In genomic region chr5:118060833-118061232, GRCh38 we compare ENCODE assay signal across 22 cellular contexts.
DNase-seq lines count a peak whose midpoint lies in the region; ATAC-seq, FAIRE-seq and TF ChIP-seq lines count a peak whose summit lies in the region.
"Had no signal": no experiment of that assay in that cellular context is flagged by ENCODE, and none has a peak within 500 bp of the region (broad histone marks: within the 10 kb centered on the region; RNA-seq: fewer than 3 reads in every experiment).

No MANE protein-coding gene starts in this region.

- no peak overlapping the region for H3K4me3 ChIP-seq in SK-N-SH (ENCODE audit: low read depth in 2 of 2, low read length in 1 of 2)
- no peak overlapping the region for H3K4me3 ChIP-seq in retinal pigment epithelial cell (ENCODE audit: low read length)
- H3K4me3 ChIP-seq: A549, ascending aorta, esophagus squamous epithelium, ovary, skin epidermis, upper lobe of right lung had no signal

- no peak for FAIRE-seq in HTR-8/SVneo (lab: Jason Lieb, UNC)
- FAIRE-seq: A549 had no signal

- no peaks in the 10 kb centered on the region for H4K20me1 ChIP-seq in SK-N-SH (ENCODE audit: insufficient read depth)

- TF ChIP-seq EP300 in SK-N-SH (IDR thresholded peaks at IDR 0.05; ENCODE audit: borderline replicate concordance in 1 of 2, low read depth in 1 of 2, low read length in 1 of 2), result no peak

- H3F3A ChIP-seq in SK-N-SH (replicated peaks; ENCODE audit: insufficient read depth), result no peaks in the 10 kb centered on the region

- no peaks in the 10 kb centered on the region for H3K9me3 Mint-ChIP-seq in endothelial cell (ENCODE audit: unreplicated experiment)

- no peaks in the 10 kb centered on the region for H3K27me3 ChIP-seq in SK-N-SH (ENCODE audit: insufficient read depth)
- H3K27me3 ChIP-seq: ascending aorta, esophagus squamous epithelium, ovary, upper lobe of right lung had no signal

- no peaks in the 10 kb centered on the region for H3K79me2 ChIP-seq in SK-N-SH (ENCODE audit: insufficient read depth)

- ATAC-seq in SK-N-SH treated with all-trans-retinoic acid at 6 μM for 48 hours, result no peak
- ATAC-seq: A549; activated CD4-positive, alpha-beta T cell treated with anti-CD3 and anti-CD28 coated beads for 36 hours; left cardiac atrium; upper lobe of right lung had no signal

- H3K4me2 ChIP-seq in SK-N-SH, result no peak overlapping the region
- H3K4me2 ChIP-seq: A549 had no signal

- TF ChIP-seq RAD21 in SK-N-SH (IDR thresholded peaks at IDR 0.05; ENCODE audit: low read length), result no peak; the same call in 1 of the 2 replicates

- no peak overlapping the region for H2AFZ ChIP-seq in SK-N-SH (ENCODE audit: low read depth)

- DNase-seq in SK-N-SH (no peak), NAMALWA (ENCODE audit: low spot score) (peak; percentile 6), endothelial cell (ENCODE audit: low spot score) (no peak), retinal pigment epithelial cell (ENCODE audit: low read depth) (no peak), NCI-H2081 treated with DMSO at 0.1 percent for 48 hours (lab: John Stamatoyannopoulos, UW) (no peak), HTR-8/SVneo (ENCODE audit: insufficient read length, low spot score) (no peak)
- no peak for DNase-seq in stimulated activated CD4-positive, alpha-beta T cell treated with anti-CD3 and anti-CD28 coated beads, Interleukin-4, amount 100 ng/mL, for 24 hours
- DNase-seq: activated CD4-positive, alpha-beta T cell treated with anti-CD3 and anti-CD28 coated beads for 36 hours; activated CD8-positive, alpha-beta memory T cell treated with anti-CD3 and anti-CD28 coated beads, Interleukin-2, amount 50 U/mL, for 4 hours; activated naive CD4-positive, alpha-beta T cell; esophagus squamous epithelium; left cardiac atrium; NCI-H2227 treated with DMSO at 0.1 percent for 48 hours; ovary; Right ventricle myocardium superior; stimulated activated naive CD4-positive, alpha-beta T cell; upper lobe of right lung had no signal

- H3K4me1 ChIP-seq in SK-N-SH (ENCODE audit: control insufficient read depth in 1 of 2, insufficient read depth in 2 of 2, low read depth in 1 of 2, low read length in 1 of 2), result no peaks in the 10 kb centered on the region
- H3K4me1 ChIP-seq: A549, ascending aorta, esophagus squamous epithelium, upper lobe of right lung had no signal

- H3K27ac ChIP-seq in SK-N-SH (ENCODE audit: low read depth in 2 of 2, low read length in 1 of 2), result no peak overlapping the region
- H3K27ac ChIP-seq: A549, ascending aorta, esophagus squamous epithelium, ovary, skin epidermis, upper lobe of right lung had no signal

- CTCF ChIA-PET in SK-N-SH (lab: Yijun Ruan, JAX), result no interaction called here

- POLR2A ChIA-PET in SK-N-SH (lab: Yijun Ruan, JAX), result no interaction called here

- H3K9me3 ChIP-seq in SK-N-SH, result peaks cover 9% of the 10 kb centered on the region; the same call in 1 of the 2 replicates
- H3K9me3 ChIP-seq: ascending aorta, esophagus squamous epithelium, ovary, upper lobe of right lung had no signal

- no peaks in the 10 kb centered on the region for H3K4me1 Mint-ChIP-seq in endothelial cell (ENCODE audit: unreplicated experiment)
- H3K4me1 Mint-ChIP-seq: activated CD4-positive, alpha-beta T cell treated with anti-CD3 and anti-CD28 coated beads for 36 hours had no signal

- no peak overlapping the region for H3K27ac Mint-ChIP-seq in endothelial cell (ENCODE audit: unreplicated experiment)
- H3K27ac Mint-ChIP-seq: activated CD4-positive, alpha-beta T cell treated with anti-CD3 and anti-CD28 coated beads for 36 hours; dendritic cell treated with granulocyte-macrophage colony-stimulating factor and Interleukin-4, amounts not matched to agents 40 ng/mL and 50 ng/mL, for 4 days had no signal

- H3K4me3 Mint-ChIP-seq in endothelial cell (ENCODE audit: unreplicated experiment), result no peak overlapping the region
- H3K4me3 Mint-ChIP-seq: activated CD4-positive, alpha-beta T cell treated with anti-CD3 and anti-CD28 coated beads for 36 hours; dendritic cell treated with granulocyte-macrophage colony-stimulating factor and Interleukin-4, amounts not matched to agents 40 ng/mL and 50 ng/mL, for 4 days had no signal

- H3K27me3 Mint-ChIP-seq in endothelial cell (ENCODE audit: unreplicated experiment), result peaks cover 2% of the 10 kb centered on the region
- H3K27me3 Mint-ChIP-seq: activated CD4-positive, alpha-beta T cell treated with anti-CD3 and anti-CD28 coated beads for 36 hours; dendritic cell treated with granulocyte-macrophage colony-stimulating factor and Interleukin-4, amounts not matched to agents 40 ng/mL and 50 ng/mL, for 4 days had no signal

- no peaks in the 10 kb centered on the region for H3K36me3 ChIP-seq in SK-N-SH (replicated peaks in 1 of 2; ENCODE audit: control insufficient read depth in 1 of 2, insufficient read depth in 2 of 2, low read length in 1 of 2)
- H3K36me3 ChIP-seq: ascending aorta, esophagus squamous epithelium, ovary, upper lobe of right lung had no signal

- H3K9me2 ChIP-seq in SK-N-SH, result no peaks in the 10 kb centered on the region

- peak; percentile 22; the same call in 1 of the 2 replicates for TF ChIP-seq CTCF in SK-N-SH (IDR thresholded peaks at IDR 0.05)
- TF ChIP-seq CTCF in endothelial cell (IDR thresholded peaks at IDR 0.05; ENCODE audit: unreplicated experiment), result peak; percentile 49
- TF ChIP-seq CTCF in retinal pigment epithelial cell (conservative IDR thresholded peaks at IDR 0.05; ENCODE audit: low read depth, low read length), result peak; percentile 23

- WGBS in SK-N-SH (ENCODE audit: low lambda C conversion rate), result 6% methylated on average over 2 of the region's 2 CpGs

- H3K9ac ChIP-seq in SK-N-SH, result no peak overlapping the region

- H3K36me3 Mint-ChIP-seq in endothelial cell (ENCODE audit: low read depth, unreplicated experiment), result no peaks in the 10 kb centered on the region

TF ChIP-seq in SK-N-SH, 30 proteins besides CTCF, POLR2A, EP300 and RAD21 (continues in another document):
- TF ChIP-seq FOXM1 (IDR thresholded peaks at IDR 0.05; ENCODE audit: low read depth) (no peak), TEAD4 (IDR thresholded peaks at IDR 0.05; ENCODE audit: borderline replicate concordance, insufficient read depth) (no peak), EZH2phosphoT487 (IDR thresholded peaks at IDR 0.05; ENCODE audit: borderline replicate concordance, low read depth) (no peak), SMC3 (IDR thresholded peaks at IDR 0.05; ENCODE audit: low read depth, low read length) (no peak)
- TF ChIP-seq, protein P1, sequence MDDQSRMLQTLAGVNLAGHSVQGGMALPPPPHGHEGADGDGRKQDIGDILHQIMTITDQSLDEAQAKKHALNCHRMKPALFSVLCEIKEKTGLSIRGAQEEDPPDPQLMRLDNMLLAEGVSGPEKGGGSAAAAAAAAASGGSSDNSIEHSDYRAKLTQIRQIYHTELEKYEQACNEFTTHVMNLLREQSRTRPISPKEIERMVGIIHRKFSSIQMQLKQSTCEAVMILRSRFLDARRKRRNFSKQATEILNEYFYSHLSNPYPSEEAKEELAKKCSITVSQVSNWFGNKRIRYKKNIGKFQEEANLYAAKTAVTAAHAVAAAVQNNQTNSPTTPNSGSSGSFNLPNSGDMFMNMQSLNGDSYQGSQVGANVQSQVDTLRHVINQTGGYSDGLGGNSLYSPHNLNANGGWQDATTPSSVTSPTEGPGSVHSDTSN (IDR thresholded peaks at IDR 0.05), result no peak

TF ChIP-seq in SK-N-SH treated with all-trans-retinoic acid at 6 μM for 48 hours, 23 proteins besides CTCF, POLR2A, EP300 and RAD21 (continues in another document):
- TF ChIP-seq, protein P2, sequence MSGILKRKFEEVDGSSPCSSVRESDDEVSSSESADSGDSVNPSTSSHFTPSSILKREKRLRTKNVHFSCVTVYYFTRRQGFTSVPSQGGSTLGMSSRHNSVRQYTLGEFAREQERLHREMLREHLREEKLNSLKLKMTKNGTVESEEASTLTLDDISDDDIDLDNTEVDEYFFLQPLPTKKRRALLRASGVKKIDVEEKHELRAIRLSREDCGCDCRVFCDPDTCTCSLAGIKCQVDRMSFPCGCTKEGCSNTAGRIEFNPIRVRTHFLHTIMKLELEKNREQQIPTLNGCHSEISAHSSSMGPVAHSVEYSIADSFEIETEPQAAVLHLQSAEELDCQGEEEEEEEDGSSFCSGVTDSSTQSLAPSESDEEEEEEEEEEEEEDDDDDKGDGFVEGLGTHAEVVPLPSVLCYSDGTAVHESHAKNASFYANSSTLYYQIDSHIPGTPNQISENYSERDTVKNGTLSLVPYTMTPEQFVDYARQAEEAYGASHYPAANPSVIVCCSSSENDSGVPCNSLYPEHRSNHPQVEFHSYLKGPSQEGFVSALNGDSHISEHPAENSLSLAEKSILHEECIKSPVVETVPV (CRISPR knock-in tag; IDR thresholded peaks at IDR 0.05), result no peak
- TF ChIP-seq, protein P3, sequence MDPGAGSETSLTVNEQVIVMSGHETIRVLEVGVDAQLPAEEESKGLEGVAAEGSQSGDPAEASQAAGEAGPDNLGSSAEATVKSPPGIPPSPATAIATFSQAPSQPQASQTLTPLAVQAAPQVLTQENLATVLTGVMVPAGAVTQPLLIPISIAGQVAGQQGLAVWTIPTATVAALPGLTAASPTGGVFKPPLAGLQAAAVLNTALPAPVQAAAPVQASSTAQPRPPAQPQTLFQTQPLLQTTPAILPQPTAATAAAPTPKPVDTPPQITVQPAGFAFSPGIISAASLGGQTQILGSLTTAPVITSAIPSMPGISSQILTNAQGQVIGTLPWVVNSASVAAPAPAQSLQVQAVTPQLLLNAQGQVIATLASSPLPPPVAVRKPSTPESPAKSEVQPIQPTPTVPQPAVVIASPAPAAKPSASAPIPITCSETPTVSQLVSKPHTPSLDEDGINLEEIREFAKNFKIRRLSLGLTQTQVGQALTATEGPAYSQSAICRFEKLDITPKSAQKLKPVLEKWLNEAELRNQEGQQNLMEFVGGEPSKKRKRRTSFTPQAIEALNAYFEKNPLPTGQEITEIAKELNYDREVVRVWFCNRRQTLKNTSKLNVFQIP (CRISPR knock-in tag; IDR thresholded peaks at IDR 0.05; ENCODE audit: borderline replicate concordance, low read depth), result no peak
- TF ChIP-seq, protein P4, sequence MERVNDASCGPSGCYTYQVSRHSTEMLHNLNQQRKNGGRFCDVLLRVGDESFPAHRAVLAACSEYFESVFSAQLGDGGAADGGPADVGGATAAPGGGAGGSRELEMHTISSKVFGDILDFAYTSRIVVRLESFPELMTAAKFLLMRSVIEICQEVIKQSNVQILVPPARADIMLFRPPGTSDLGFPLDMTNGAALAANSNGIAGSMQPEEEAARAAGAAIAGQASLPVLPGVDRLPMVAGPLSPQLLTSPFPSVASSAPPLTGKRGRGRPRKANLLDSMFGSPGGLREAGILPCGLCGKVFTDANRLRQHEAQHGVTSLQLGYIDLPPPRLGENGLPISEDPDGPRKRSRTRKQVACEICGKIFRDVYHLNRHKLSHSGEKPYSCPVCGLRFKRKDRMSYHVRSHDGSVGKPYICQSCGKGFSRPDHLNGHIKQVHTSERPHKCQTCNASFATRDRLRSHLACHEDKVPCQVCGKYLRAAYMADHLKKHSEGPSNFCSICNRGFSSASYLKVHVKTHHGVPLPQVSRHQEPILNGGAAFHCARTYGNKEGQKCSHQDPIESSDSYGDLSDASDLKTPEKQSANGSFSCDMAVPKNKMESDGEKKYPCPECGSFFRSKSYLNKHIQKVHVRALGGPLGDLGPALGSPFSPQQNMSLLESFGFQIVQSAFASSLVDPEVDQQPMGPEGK (CRISPR knock-in tag; IDR thresholded peaks at IDR 0.05; ENCODE audit: borderline replicate concordance), result no peak
- TF ChIP-seq ZFP30 (CRISPR knock-in tag; IDR thresholded peaks at IDR 0.05), result no peak
- no peak for TF ChIP-seq ZNF70 (CRISPR knock-in tag; IDR thresholded peaks at IDR 0.05)
